In the genomic region with DNA sequence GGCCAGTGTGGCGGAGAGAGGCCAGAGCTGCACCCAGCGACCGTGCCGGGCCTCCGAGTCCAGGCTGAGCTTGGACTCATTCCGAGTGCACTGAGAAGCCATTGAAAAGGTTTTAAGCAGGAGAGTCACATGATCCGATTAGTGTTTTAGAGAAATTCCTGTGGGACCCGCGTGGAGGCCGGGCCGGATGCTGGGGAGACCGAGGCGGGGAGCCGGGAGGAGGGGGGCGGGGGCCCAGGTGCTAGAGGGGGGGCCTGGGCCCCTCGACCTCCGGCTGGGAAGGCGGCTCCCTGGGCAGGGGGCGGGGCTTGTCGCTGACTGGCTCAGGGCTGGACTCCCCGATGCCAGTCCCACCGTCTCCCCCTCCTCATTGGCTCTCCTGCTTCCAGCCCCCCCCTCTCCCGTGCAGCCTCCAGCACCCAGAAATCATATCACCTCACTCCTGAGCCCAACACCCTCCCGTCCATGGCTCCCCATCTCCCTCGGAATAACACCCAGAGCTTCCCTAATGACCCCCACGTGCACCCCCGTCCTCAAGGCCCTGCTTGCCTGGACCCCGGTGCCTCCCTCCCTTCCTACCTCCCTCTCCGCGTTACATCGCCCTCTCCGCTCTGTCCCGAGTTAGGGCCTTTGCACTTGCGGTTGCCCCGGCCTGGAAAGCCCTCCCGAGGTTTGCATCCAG, we compare ENCODE assay signal across 1 cellular context.
TF ChIP-seq lines count a peak whose summit lies in the region.

No MANE protein-coding gene starts in this region.

TF ChIP-seq in HepG2, 621 proteins besides CTCF, POLR2A, EP300 and RAD21 (continued from another document and continues in another):
- TF ChIP-seq, protein P1, sequence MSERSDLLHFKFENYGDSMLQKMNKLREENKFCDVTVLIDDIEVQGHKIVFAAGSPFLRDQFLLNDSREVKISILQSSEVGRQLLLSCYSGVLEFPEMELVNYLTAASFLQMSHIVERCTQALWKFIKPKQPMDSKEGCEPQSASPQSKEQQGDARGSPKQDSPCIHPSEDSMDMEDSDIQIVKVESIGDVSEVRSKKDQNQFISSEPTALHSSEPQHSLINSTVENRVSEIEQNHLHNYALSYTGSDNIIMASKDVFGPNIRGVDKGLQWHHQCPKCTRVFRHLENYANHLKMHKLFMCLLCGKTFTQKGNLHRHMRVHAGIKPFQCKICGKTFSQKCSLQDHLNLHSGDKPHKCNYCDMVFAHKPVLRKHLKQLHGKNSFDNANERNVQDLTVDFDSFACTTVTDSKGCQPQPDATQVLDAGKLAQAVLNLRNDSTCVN (CRISPR knock-in tag; IDR thresholded peaks at IDR 0.05; ENCODE audit: borderline replicate concordance) = no peak
- TF ChIP-seq ZNF10 (CRISPR knock-in tag; IDR thresholded peaks at IDR 0.05; ENCODE audit: borderline replicate concordance, low read depth) = no peak
- TF ChIP-seq MYNN (CRISPR knock-in tag; IDR thresholded peaks at IDR 0.05; ENCODE audit: low read depth) = no peak
- no peak for TF ChIP-seq AGO2 (optimal IDR thresholded peaks at IDR 0.05; ENCODE audit: low read depth, low read length)
- no peak for TF ChIP-seq SP1 (IDR thresholded peaks at IDR 0.05)
- TF ChIP-seq SP1 (CRISPR knock-in tag; IDR thresholded peaks at IDR 0.05) = 0 out of 2 replicates have a peak, but pooled peaks have one; percentile 36
- TF ChIP-seq DR1 (CRISPR knock-in tag; IDR thresholded peaks at IDR 0.05) = no peak
- TF ChIP-seq CBX5 (CRISPR knock-in tag; IDR thresholded peaks at IDR 0.05; ENCODE audit: borderline replicate concordance) = no peak
- no peak for TF ChIP-seq XBP1 (CRISPR knock-in tag; IDR thresholded peaks at IDR 0.05)
- TF ChIP-seq, protein P2, sequence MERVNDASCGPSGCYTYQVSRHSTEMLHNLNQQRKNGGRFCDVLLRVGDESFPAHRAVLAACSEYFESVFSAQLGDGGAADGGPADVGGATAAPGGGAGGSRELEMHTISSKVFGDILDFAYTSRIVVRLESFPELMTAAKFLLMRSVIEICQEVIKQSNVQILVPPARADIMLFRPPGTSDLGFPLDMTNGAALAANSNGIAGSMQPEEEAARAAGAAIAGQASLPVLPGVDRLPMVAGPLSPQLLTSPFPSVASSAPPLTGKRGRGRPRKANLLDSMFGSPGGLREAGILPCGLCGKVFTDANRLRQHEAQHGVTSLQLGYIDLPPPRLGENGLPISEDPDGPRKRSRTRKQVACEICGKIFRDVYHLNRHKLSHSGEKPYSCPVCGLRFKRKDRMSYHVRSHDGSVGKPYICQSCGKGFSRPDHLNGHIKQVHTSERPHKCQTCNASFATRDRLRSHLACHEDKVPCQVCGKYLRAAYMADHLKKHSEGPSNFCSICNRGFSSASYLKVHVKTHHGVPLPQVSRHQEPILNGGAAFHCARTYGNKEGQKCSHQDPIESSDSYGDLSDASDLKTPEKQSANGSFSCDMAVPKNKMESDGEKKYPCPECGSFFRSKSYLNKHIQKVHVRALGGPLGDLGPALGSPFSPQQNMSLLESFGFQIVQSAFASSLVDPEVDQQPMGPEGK (CRISPR knock-in tag; IDR thresholded peaks at IDR 0.05) = peak; percentile 96
- TF ChIP-seq, protein P3, sequence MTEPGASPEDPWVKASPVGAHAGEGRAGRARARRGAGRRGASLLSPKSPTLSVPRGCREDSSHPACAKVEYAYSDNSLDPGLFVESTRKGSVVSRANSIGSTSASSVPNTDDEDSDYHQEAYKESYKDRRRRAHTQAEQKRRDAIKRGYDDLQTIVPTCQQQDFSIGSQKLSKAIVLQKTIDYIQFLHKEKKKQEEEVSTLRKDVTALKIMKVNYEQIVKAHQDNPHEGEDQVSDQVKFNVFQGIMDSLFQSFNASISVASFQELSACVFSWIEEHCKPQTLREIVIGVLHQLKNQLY (CRISPR knock-in tag; IDR thresholded peaks at IDR 0.05) = no peak
- TF ChIP-seq NR1H2 (CRISPR knock-in tag; IDR thresholded peaks at IDR 0.05; ENCODE audit: borderline replicate concordance, low read depth) = no peak
- TF ChIP-seq SMARCE1 (IDR thresholded peaks at IDR 0.05; ENCODE audit: borderline replicate concordance) = no peak
- TF ChIP-seq TMF1 (CRISPR knock-in tag; IDR thresholded peaks at IDR 0.05; ENCODE audit: low read depth) = no peak
- no peak for TF ChIP-seq ISX (CRISPR knock-in tag; conservative IDR thresholded peaks at IDR 0.05)
- TF ChIP-seq PAF1 (CRISPR knock-in tag; IDR thresholded peaks at IDR 0.05) = no peak
- TF ChIP-seq BHLHE40 (IDR thresholded peaks at IDR 0.05; ENCODE audit: low read length) = no peak
- TF ChIP-seq CC2D1A (CRISPR knock-in tag; IDR thresholded peaks at IDR 0.05) = no peak
- no peak for TF ChIP-seq SNAI1 (CRISPR knock-in tag; IDR thresholded peaks at IDR 0.05; ENCODE audit: borderline replicate concordance)
- no peak for TF ChIP-seq ZKSCAN1 (IDR thresholded peaks at IDR 0.05; ENCODE audit: low read length)
- TF ChIP-seq, protein P4, sequence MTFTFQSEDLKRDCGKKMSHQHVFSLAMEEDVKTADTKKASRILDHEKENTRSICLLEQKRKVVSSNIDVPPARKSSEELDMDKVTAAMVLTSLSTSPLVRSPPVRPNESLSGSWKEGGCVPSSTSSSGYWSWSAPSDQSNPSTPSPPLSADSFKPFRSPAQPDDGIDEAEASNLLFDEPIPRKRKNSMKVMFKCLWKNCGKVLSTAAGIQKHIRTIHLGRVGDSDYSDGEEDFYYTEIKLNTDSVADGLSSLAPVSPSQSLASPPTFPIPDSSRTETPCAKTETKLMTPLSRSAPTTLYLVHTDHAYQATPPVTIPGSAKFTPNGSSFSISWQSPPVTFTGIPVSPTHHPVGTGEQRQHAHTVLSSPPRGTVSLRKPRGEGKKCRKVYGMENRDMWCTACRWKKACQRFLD (CRISPR knock-in tag; IDR thresholded peaks at IDR 0.05; ENCODE audit: borderline replicate concordance) = no peak
- TF ChIP-seq, protein P5, sequence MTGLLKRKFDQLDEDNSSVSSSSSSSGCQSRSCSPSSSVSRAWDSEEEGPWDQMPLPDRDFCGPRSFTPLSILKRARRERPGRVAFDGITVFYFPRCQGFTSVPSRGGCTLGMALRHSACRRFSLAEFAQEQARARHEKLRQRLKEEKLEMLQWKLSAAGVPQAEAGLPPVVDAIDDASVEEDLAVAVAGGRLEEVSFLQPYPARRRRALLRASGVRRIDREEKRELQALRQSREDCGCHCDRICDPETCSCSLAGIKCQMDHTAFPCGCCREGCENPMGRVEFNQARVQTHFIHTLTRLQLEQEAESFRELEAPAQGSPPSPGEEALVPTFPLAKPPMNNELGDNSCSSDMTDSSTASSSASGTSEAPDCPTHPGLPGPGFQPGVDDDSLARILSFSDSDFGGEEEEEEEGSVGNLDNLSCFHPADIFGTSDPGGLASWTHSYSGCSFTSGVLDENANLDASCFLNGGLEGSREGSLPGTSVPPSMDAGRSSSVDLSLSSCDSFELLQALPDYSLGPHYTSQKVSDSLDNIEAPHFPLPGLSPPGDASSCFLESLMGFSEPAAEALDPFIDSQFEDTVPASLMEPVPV (CRISPR knock-in tag; IDR thresholded peaks at IDR 0.05) = no peak
- TF ChIP-seq, protein P6, sequence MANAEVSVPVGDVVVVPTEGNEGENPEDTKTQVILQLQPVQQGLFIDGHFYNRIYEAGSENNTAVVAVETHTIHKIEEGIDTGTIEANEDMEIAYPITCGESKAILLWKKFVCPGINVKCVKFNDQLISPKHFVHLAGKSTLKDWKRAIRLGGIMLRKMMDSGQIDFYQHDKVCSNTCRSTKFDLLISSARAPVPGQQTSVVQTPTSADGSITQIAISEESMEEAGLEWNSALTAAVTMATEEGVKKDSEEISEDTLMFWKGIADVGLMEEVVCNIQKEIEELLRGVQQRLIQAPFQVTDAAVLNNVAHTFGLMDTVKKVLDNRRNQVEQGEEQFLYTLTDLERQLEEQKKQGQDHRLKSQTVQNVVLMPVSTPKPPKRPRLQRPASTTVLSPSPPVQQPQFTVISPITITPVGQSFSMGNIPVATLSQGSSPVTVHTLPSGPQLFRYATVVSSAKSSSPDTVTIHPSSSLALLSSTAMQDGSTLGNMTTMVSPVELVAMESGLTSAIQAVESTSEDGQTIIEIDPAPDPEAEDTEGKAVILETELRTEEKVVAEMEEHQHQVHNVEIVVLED (CRISPR knock-in tag; IDR thresholded peaks at IDR 0.05; ENCODE audit: borderline replicate concordance) = no peak
- TF ChIP-seq PHB2 (IDR thresholded peaks at IDR 0.05; ENCODE audit: partially characterized antibody) = no peak
- TF ChIP-seq SMARCC2 (IDR thresholded peaks at IDR 0.05) = no peak
- TF ChIP-seq RBM39 (IDR thresholded peaks at IDR 0.05; ENCODE audit: low read depth, low read length, poor library complexity, severe bottlenecking) = no peak
- no peak for TF ChIP-seq MTA3 (CRISPR knock-in tag; IDR thresholded peaks at IDR 0.05)
- no peak for TF ChIP-seq HMG20A (CRISPR knock-in tag; IDR thresholded peaks at IDR 0.05; ENCODE audit: borderline replicate concordance)
- TF ChIP-seq ZNF282 (IDR thresholded peaks at IDR 0.05; ENCODE audit: partially characterized antibody) = no peak
- no peak for TF ChIP-seq ZNF329 (CRISPR knock-in tag; IDR thresholded peaks at IDR 0.05; ENCODE audit: low read depth)
- TF ChIP-seq, protein P7, sequence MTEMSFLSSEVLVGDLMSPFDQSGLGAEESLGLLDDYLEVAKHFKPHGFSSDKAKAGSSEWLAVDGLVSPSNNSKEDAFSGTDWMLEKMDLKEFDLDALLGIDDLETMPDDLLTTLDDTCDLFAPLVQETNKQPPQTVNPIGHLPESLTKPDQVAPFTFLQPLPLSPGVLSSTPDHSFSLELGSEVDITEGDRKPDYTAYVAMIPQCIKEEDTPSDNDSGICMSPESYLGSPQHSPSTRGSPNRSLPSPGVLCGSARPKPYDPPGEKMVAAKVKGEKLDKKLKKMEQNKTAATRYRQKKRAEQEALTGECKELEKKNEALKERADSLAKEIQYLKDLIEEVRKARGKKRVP (CRISPR knock-in tag; IDR thresholded peaks at IDR 0.05) = no peak
- TF ChIP-seq ZNF879 (CRISPR knock-in tag; IDR thresholded peaks at IDR 0.05) = no peak
- TF ChIP-seq ZNF790 (CRISPR knock-in tag; IDR thresholded peaks at IDR 0.05; ENCODE audit: borderline replicate concordance) = no peak
- no peak for TF ChIP-seq U2AF2 (IDR thresholded peaks at IDR 0.05; ENCODE audit: low read depth, low read length)
- TF ChIP-seq JUNB (CRISPR knock-in tag; IDR thresholded peaks at IDR 0.05; ENCODE audit: borderline replicate concordance) = no peak
- TF ChIP-seq KAT8 (CRISPR knock-in tag; IDR thresholded peaks at IDR 0.05) = 0 out of 2 replicates have a peak, but pooled peaks have one; percentile 24
- TF ChIP-seq, protein P8, sequence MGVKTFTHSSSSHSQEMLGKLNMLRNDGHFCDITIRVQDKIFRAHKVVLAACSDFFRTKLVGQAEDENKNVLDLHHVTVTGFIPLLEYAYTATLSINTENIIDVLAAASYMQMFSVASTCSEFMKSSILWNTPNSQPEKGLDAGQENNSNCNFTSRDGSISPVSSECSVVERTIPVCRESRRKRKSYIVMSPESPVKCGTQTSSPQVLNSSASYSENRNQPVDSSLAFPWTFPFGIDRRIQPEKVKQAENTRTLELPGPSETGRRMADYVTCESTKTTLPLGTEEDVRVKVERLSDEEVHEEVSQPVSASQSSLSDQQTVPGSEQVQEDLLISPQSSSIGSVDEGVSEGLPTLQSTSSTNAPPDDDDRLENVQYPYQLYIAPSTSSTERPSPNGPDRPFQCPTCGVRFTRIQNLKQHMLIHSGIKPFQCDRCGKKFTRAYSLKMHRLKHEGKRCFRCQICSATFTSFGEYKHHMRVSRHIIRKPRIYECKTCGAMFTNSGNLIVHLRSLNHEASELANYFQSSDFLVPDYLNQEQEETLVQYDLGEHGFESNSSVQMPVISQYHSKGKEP (CRISPR knock-in tag; IDR thresholded peaks at IDR 0.05) = no peak
- TF ChIP-seq, protein P9, sequence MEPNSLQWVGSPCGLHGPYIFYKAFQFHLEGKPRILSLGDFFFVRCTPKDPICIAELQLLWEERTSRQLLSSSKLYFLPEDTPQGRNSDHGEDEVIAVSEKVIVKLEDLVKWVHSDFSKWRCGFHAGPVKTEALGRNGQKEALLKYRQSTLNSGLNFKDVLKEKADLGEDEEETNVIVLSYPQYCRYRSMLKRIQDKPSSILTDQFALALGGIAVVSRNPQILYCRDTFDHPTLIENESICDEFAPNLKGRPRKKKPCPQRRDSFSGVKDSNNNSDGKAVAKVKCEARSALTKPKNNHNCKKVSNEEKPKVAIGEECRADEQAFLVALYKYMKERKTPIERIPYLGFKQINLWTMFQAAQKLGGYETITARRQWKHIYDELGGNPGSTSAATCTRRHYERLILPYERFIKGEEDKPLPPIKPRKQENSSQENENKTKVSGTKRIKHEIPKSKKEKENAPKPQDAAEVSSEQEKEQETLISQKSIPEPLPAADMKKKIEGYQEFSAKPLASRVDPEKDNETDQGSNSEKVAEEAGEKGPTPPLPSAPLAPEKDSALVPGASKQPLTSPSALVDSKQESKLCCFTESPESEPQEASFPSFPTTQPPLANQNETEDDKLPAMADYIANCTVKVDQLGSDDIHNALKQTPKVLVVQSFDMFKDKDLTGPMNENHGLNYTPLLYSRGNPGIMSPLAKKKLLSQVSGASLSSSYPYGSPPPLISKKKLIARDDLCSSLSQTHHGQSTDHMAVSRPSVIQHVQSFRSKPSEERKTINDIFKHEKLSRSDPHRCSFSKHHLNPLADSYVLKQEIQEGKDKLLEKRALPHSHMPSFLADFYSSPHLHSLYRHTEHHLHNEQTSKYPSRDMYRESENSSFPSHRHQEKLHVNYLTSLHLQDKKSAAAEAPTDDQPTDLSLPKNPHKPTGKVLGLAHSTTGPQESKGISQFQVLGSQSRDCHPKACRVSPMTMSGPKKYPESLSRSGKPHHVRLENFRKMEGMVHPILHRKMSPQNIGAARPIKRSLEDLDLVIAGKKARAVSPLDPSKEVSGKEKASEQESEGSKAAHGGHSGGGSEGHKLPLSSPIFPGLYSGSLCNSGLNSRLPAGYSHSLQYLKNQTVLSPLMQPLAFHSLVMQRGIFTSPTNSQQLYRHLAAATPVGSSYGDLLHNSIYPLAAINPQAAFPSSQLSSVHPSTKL (CRISPR knock-in tag; IDR thresholded peaks at IDR 0.05) = peak; percentile 35; the same call in 1 of the 2 replicates
- no peak for TF ChIP-seq ZNF367 (CRISPR knock-in tag; IDR thresholded peaks at IDR 0.05; ENCODE audit: borderline replicate concordance)
- no peak for TF ChIP-seq GPN1 (CRISPR knock-in tag; IDR thresholded peaks at IDR 0.05; ENCODE audit: borderline replicate concordance)
- TF ChIP-seq, protein P10, sequence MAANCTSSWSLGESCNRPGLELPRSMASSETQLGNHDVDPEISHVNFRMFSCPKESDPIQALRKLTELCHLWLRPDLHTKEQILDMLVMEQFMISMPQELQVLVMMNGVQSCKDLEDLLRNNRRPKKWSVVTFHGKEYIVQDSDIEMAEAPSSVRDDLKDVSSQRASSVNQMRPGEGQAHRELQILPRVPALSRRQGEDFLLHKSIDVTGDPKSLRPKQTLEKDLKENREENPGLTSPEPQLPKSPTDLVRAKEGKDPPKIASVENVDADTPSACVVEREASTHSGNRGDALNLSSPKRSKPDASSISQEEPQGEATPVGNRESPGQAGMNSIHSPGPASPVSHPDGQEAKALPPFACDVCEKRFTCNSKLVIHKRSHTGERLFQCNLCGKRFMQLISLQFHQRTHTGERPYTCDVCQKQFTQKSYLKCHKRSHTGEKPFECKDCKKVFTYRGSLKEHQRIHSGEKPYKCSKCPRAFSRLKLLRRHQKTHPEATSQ (CRISPR knock-in tag; IDR thresholded peaks at IDR 0.05; ENCODE audit: borderline replicate concordance) = no peak
- no peak for TF ChIP-seq ZNF782 (CRISPR knock-in tag; IDR thresholded peaks at IDR 0.05; ENCODE audit: borderline replicate concordance)
- no peak for TF ChIP-seq NFRKB (IDR thresholded peaks at IDR 0.05)
- 0 out of 2 replicates have a peak, but pooled peaks have one; percentile 31 for TF ChIP-seq SALL1 (CRISPR knock-in tag; IDR thresholded peaks at IDR 0.05)
- peak; percentile 81 for TF ChIP-seq NFYC (CRISPR knock-in tag; IDR thresholded peaks at IDR 0.05)
- 0 out of 2 replicates have a peak, but pooled peaks have one; percentile 31 for TF ChIP-seq CCDC6 (CRISPR knock-in tag; IDR thresholded peaks at IDR 0.05)
- no peak for TF ChIP-seq ZNF550 (CRISPR knock-in tag; IDR thresholded peaks at IDR 0.05; ENCODE audit: borderline replicate concordance)
- TF ChIP-seq ZNF232 (CRISPR knock-in tag; IDR thresholded peaks at IDR 0.05; ENCODE audit: borderline replicate concordance) = no peak
- TF ChIP-seq ZNF460 (CRISPR knock-in tag; IDR thresholded peaks at IDR 0.05; ENCODE audit: borderline replicate concordance) = no peak
